In the genomic region with DNA sequence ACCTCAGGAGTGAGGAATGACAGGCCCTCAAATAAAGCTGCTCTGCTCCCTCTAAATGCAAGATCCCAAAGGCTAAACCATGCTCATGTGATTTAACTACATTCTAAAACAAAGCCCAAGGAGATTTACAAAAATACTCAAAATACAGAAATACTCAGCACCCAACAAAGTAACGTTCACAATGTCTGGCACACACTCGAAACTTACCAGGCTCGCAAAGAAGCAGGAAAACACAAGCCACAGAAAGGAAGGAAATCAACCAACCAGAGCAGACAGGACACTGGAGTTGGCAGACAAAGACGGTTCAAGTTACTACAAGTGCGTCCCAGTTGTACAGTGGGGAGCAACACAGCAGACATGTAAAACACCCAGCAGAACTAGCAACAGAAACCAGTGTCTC, we compare ENCODE assay signal across 20 cellular contexts. TPM values are rescaled to one million over a fixed set of nuclear protein-coding genes. Genes with fewer than 3 reads are reported as not detected.
DNase-seq lines count a peak whose midpoint lies in the region; ATAC-seq, FAIRE-seq and TF ChIP-seq lines count a peak whose summit lies in the region.
"Had no signal": no experiment of that assay in that cellular context is flagged by ENCODE, and none has a peak within 500 bp of the region (broad histone marks: within the 10 kb centered on the region; RNA-seq: fewer than 3 reads in every experiment).

No MANE protein-coding gene starts in this region.

- WGBS in adrenal gland, 4 donors = 84 to 98% (median 91%) methylated on average over 5 of the region's 5 CpGs

- H3K27ac Mint-ChIP-seq in activated naive CD8-positive, alpha-beta T cell treated with anti-CD3 and anti-CD28 coated beads, Interleukin-2, amount 50 U/mL, for 24 hours = peak overlapping the region; percentile 17
- no peak overlapping the region for H3K27ac Mint-ChIP-seq in activated naive CD8-positive, alpha-beta T cell treated with anti-CD3 and anti-CD28 coated beads for 36 hours
- H3K27ac Mint-ChIP-seq in WTC11 (peak overlapping the region; percentile 19; the same call in 1 of the 2 replicates), glutamatergic neuron (ENCODE audit: unreplicated experiment) (peak overlapping the region; percentile 93)
- H3K27ac Mint-ChIP-seq: CD8-positive, alpha-beta memory T cell had no signal

- TF ChIP-seq CTCF in WTC11 (IDR thresholded peaks at IDR 0.05) (no peak), glutamatergic neuron (IDR thresholded peaks at IDR 0.05; ENCODE audit: partially characterized antibody, unreplicated experiment) (no peak), adrenal gland (IDR thresholded peaks at IDR 0.05) (no peak)

- no peak overlapping the region for H3K4me3 Mint-ChIP-seq in activated naive CD8-positive, alpha-beta T cell treated with anti-CD3 and anti-CD28 coated beads, Interleukin-2, amount 50 U/mL, for 24 hours
- H3K4me3 Mint-ChIP-seq in activated naive CD8-positive, alpha-beta T cell treated with anti-CD3 and anti-CD28 coated beads for 36 hours = no peak overlapping the region
- no peak overlapping the region for H3K4me3 Mint-ChIP-seq in WTC11
- peak overlapping the region; percentile 57 for H3K4me3 Mint-ChIP-seq in glutamatergic neuron (ENCODE audit: unreplicated experiment)
- H3K4me3 Mint-ChIP-seq: CD4-positive, CD25-positive, alpha-beta regulatory T cell; CD8-positive, alpha-beta memory T cell had no signal

- no peak for FAIRE-seq in HTR-8/SVneo (lab: Jason Lieb, UNC)
- FAIRE-seq: GM12878, H1 had no signal

- POLR2A ChIA-PET in WTC11 (lab: Charles Lee) = no interaction called here

- no peaks in the 10 kb centered on the region for H3K27me3 Mint-ChIP-seq in activated naive CD8-positive, alpha-beta T cell treated with anti-CD3 and anti-CD28 coated beads, Interleukin-2, amount 50 U/mL, for 24 hours
- no peaks in the 10 kb centered on the region for H3K27me3 Mint-ChIP-seq in activated naive CD8-positive, alpha-beta T cell treated with anti-CD3 and anti-CD28 coated beads for 36 hours
- H3K27me3 Mint-ChIP-seq in WTC11 (ENCODE audit: low read depth) (no peaks in the 10 kb centered on the region), glutamatergic neuron (ENCODE audit: unreplicated experiment) (peaks cover 15% of the 10 kb centered on the region)
- H3K27me3 Mint-ChIP-seq: CD4-positive, CD25-positive, alpha-beta regulatory T cell; CD8-positive, alpha-beta memory T cell had no signal

- ATAC-seq in activated naive CD8-positive, alpha-beta T cell treated with anti-CD3 and anti-CD28 coated beads, Interleukin-2, amount 50 U/mL, for 24 hours = no peak
- ATAC-seq in WTC11 = no peak
- ATAC-seq: GM12878 had no signal

- no peak for DNase-seq in activated naive CD8-positive, alpha-beta T cell treated with anti-CD3 and anti-CD28 coated beads, Interleukin-2, amount 50 U/mL, for 24 hours
- DNase-seq in activated naive CD8-positive, alpha-beta T cell treated with anti-CD3 and anti-CD28 coated beads for 36 hours = no peak
- DNase-seq in WTC11 (ENCODE audit: low spot score) (no peak), glutamatergic neuron (no peak), adrenal gland (no peak), NCI-H1436 (lab: John Stamatoyannopoulos, UW) (no peak), HTR-8/SVneo (ENCODE audit: insufficient read length, low spot score) (no peak), OCI-M1 (lab: John Stamatoyannopoulos, UW) (no peak)
- DNase-seq: 8988T; C1 segment of cervical spinal cord; CD4-positive, CD25-positive, alpha-beta regulatory T cell; CD8-positive, alpha-beta memory T cell; COR-L47; DMS 273 treated with DMSO at 0.1 percent for 48 hours; DMS53; DND-41; EL had no signal

- H3K27me3 ChIP-seq in adrenal gland = no peaks in the 10 kb centered on the region

- TF ChIP-seq POLR2A in adrenal gland (IDR thresholded peaks at IDR 0.05) = no peak

- H3K27ac ChIP-seq in adrenal gland = no peak overlapping the region

- H3K4me3 ChIP-seq in adrenal gland = no peak overlapping the region
- H3K4me3 ChIP-seq: GM12878, HAP-1 had no signal

- no peaks in the 10 kb centered on the region for H3K4me1 ChIP-seq in adrenal gland (replicated peaks in 1 of 2)
- H3K4me1 ChIP-seq: HAP-1 had no signal

- H3K9me3 Mint-ChIP-seq in activated naive CD8-positive, alpha-beta T cell treated with anti-CD3 and anti-CD28 coated beads, Interleukin-2, amount 50 U/mL, for 24 hours = no peaks in the 10 kb centered on the region
- no peaks in the 10 kb centered on the region for H3K9me3 Mint-ChIP-seq in activated naive CD8-positive, alpha-beta T cell treated with anti-CD3 and anti-CD28 coated beads for 36 hours
- H3K9me3 Mint-ChIP-seq in WTC11 = no peaks in the 10 kb centered on the region
- peaks cover 17% of the 10 kb centered on the region for H3K9me3 Mint-ChIP-seq in glutamatergic neuron (ENCODE audit: unreplicated experiment)
- H3K9me3 Mint-ChIP-seq: CD4-positive, CD25-positive, alpha-beta regulatory T cell; CD8-positive, alpha-beta memory T cell had no signal

- CTCF ChIA-PET in WTC11 (lab: Charles Lee) = interaction anchor here (1.2 kb wide), 1 partner anchor 18 kb away, joined by 3 read pairs; no protein-coding TSS in a partner anchor

- no peaks in the 10 kb centered on the region for H3K4me1 Mint-ChIP-seq in activated naive CD8-positive, alpha-beta T cell treated with anti-CD3 and anti-CD28 coated beads, Interleukin-2, amount 50 U/mL, for 24 hours
- no peaks in the 10 kb centered on the region for H3K4me1 Mint-ChIP-seq in activated naive CD8-positive, alpha-beta T cell treated with anti-CD3 and anti-CD28 coated beads for 36 hours
- H3K4me1 Mint-ChIP-seq in WTC11 = 0 out of 2 replicates have a peak, but pooled peaks cover 4% of the 10 kb centered on the region
- H3K4me1 Mint-ChIP-seq in glutamatergic neuron (ENCODE audit: low read depth, unreplicated experiment) = peaks cover 51% of the 10 kb centered on the region
- H3K4me1 Mint-ChIP-seq: CD8-positive, alpha-beta memory T cell had no signal

- intact Hi-C loops in adrenal gland (cut with DNase I) = no loop called here

- H3K9me3 ChIP-seq in adrenal gland (replicated peaks in 1 of 3) = no peaks in the 10 kb centered on the region
- H3K9me3 ChIP-seq: HAP-1 had no signal

- H3K36me3 ChIP-seq in adrenal gland (replicated peaks in 1 of 2) = peaks cover 0 to 41% of the 10 kb centered on the region in 2 donors

- peaks cover 46% of the 10 kb centered on the region for H3K36me3 Mint-ChIP-seq in activated naive CD8-positive, alpha-beta T cell treated with anti-CD3 and anti-CD28 coated beads, Interleukin-2, amount 50 U/mL, for 24 hours (ENCODE audit: low read depth)
- H3K36me3 Mint-ChIP-seq in activated naive CD8-positive, alpha-beta T cell treated with anti-CD3 and anti-CD28 coated beads for 36 hours = peaks cover 44% of the 10 kb centered on the region
- H3K36me3 Mint-ChIP-seq in WTC11 (peaks cover 62% of the 10 kb centered on the region), glutamatergic neuron (ENCODE audit: unreplicated experiment) (peaks cover 17% of the 10 kb centered on the region)

TF ChIP-seq in WTC11, 78 proteins besides CTCF, POLR2A, EP300 and RAD21 (continues in another document):
- TF ChIP-seq JAZF1 (CRISPR knock-in tag; IDR thresholded peaks at IDR 0.05) = no peak
- TF ChIP-seq, protein P1, sequence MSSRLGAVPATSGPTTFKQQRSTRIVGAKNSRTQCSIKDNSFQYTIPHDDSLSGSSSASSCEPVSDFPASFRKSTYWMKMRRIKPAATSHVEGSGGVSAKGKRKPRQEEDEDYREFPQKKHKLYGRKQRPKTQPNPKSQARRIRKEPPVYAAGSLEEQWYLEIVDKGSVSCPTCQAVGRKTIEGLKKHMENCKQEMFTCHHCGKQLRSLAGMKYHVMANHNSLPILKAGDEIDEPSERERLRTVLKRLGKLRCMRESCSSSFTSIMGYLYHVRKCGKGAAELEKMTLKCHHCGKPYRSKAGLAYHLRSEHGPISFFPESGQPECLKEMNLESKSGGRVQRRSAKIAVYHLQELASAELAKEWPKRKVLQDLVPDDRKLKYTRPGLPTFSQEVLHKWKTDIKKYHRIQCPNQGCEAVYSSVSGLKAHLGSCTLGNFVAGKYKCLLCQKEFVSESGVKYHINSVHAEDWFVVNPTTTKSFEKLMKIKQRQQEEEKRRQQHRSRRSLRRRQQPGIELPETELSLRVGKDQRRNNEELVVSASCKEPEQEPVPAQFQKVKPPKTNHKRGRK (CRISPR knock-in tag; IDR thresholded peaks at IDR 0.05; ENCODE audit: borderline replicate concordance) = no peak
- TF ChIP-seq ZNF121 (CRISPR knock-in tag; IDR thresholded peaks at IDR 0.05) = no peak
- TF ChIP-seq, protein P2, sequence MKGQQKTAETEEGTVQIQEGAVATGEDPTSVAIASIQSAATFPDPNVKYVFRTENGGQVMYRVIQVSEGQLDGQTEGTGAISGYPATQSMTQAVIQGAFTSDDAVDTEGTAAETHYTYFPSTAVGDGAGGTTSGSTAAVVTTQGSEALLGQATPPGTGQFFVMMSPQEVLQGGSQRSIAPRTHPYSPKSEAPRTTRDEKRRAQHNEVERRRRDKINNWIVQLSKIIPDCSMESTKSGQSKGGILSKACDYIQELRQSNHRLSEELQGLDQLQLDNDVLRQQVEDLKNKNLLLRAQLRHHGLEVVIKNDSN (CRISPR knock-in tag; IDR thresholded peaks at IDR 0.05) = no peak
- TF ChIP-seq ZNF219 (CRISPR knock-in tag; IDR thresholded peaks at IDR 0.05; ENCODE audit: borderline replicate concordance) = no peak
- TF ChIP-seq ZBTB21 (CRISPR knock-in tag; IDR thresholded peaks at IDR 0.05; ENCODE audit: borderline replicate concordance) = no peak
- no peak for TF ChIP-seq E2F4 (CRISPR knock-in tag; IDR thresholded peaks at IDR 0.05; ENCODE audit: borderline replicate concordance, low read depth)
- no peak for TF ChIP-seq KAT7 (CRISPR knock-in tag; IDR thresholded peaks at IDR 0.05; ENCODE audit: borderline replicate concordance)
- TF ChIP-seq RELA (CRISPR knock-in tag; IDR thresholded peaks at IDR 0.05; ENCODE audit: borderline replicate concordance) = no peak
- no peak for TF ChIP-seq SMAD3 (CRISPR knock-in tag; IDR thresholded peaks at IDR 0.05; ENCODE audit: borderline replicate concordance)

RNA-seq across cellular contexts. Expression of gene STX2, which starts 33.4 kb away (rescaled TPM):
- total RNA-seq in activated naive CD8-positive, alpha-beta T cell treated with anti-CD3 and anti-CD28 coated beads for 36 hours = 10 to 100 TPM; 13.8 to 14.0 TPM
- total RNA-seq in WTC11 (2021) = 21.1 to 23.2 TPM (median 22.7 TPM) in 3 replicates
- 76.5 TPM for total RNA-seq in glutamatergic neuron (ENCODE audit: unreplicated experiment)
- 10 to 100 TPM in 7 of 8 donors, 1 to 10 TPM in 1; 8.3 to 23.8 (median 12.5) TPM for total RNA-seq in adrenal gland
- 10 to 100 TPM; 11.7 to 20.5 (median 19.6) TPM for polyA plus RNA-seq in adrenal gland
